1 cellular context compared by ENCODE assay signal in genomic region chr1:64553285-64553684, GRCh38.
TF ChIP-seq lines count a peak whose summit lies in the region.

No MANE protein-coding gene starts in this region.

TF ChIP-seq in HCT116, 20 proteins besides CTCF, POLR2A, EP300 and RAD21 (continued from another document):
- TF ChIP-seq, protein P1, sequence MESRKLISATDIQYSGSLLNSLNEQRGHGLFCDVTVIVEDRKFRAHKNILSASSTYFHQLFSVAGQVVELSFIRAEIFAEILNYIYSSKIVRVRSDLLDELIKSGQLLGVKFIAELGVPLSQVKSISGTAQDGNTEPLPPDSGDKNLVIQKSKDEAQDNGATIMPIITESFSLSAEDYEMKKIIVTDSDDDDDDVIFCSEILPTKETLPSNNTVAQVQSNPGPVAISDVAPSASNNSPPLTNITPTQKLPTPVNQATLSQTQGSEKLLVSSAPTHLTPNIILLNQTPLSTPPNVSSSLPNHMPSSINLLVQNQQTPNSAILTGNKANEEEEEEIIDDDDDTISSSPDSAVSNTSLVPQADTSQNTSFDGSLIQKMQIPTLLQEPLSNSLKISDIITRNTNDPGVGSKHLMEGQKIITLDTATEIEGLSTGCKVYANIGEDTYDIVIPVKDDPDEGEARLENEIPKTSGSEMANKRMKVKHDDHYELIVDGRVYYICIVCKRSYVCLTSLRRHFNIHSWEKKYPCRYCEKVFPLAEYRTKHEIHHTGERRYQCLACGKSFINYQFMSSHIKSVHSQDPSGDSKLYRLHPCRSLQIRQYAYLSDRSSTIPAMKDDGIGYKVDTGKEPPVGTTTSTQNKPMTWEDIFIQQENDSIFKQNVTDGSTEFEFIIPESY (IDR thresholded peaks at IDR 0.05; ENCODE audit: extremely low read depth, insufficient replicate concordance, low read length) = no peak
- TF ChIP-seq EZH2 (IDR thresholded peaks at IDR 0.05) (no peak), CEBPB (IDR thresholded peaks at IDR 0.05; ENCODE audit: low read depth) (no peak), EZH2phosphoT487 (IDR thresholded peaks at IDR 0.05; ENCODE audit: borderline replicate concordance) (no peak), JUND (IDR thresholded peaks at IDR 0.05) (no peak), REST (IDR thresholded peaks at IDR 0.05; ENCODE audit: low read depth) (no peak), ZNF274 (IDR thresholded peaks at IDR 0.05; ENCODE audit: low read depth, low read length) (no peak), SP1 (IDR thresholded peaks at IDR 0.05; ENCODE audit: low read depth) (no peak), ELF1 (IDR thresholded peaks at IDR 0.05; ENCODE audit: borderline replicate concordance, low read depth) (no peak), SIN3A (IDR thresholded peaks at IDR 0.05; ENCODE audit: low read depth) (no peak)
